In the genomic region with DNA sequence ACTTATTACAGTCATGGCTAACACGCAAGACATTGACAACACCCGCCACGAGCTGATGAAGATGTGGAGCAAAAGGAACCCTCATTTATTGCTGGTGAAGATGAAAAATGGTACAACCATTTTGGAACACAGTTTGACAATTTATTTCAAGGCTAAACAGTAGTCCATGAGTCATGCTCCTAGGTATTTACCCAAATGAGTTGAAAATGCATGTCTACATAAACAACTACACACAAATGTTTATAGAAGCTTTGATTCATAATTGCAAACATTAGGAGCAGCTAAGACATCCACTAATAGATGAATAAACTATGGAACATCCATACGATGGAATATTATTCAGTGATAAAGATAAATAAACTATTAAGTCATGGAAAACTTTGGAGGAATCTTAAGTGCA, we compare ENCODE assay signal across 23 cellular contexts.
"Had no signal": no experiment of that assay in that cellular context is flagged by ENCODE, and none has a peak within 500 bp of the region (broad histone marks: within the 10 kb centered on the region; RNA-seq: fewer than 3 reads in every experiment).

No MANE protein-coding gene starts in this region.

- H3K4me3 ChIP-seq: left ventricle myocardium inferior, lung, mucosa of descending colon, pancreas, prostate gland, skin epidermis, spleen, suprapubic skin, thoracic aorta, tibial artery, upper lobe of right lung had no signal

- H3K36me3 Mint-ChIP-seq: naive thymus-derived CD4-positive, alpha-beta T cell; stimulated activated effector memory CD8-positive, alpha-beta T cell treated with anti-CD3 and anti-CD28 coated beads, Interleukin-12 subunit alpha, Interleukin-12 subunit beta, amount 100 ng/mL, for 72 hours had no signal

- H3K4me1 Mint-ChIP-seq: naive thymus-derived CD4-positive, alpha-beta T cell; stimulated activated effector memory CD8-positive, alpha-beta T cell treated with anti-CD3 and anti-CD28 coated beads, Interleukin-12 subunit alpha, Interleukin-12 subunit beta, amount 100 ng/mL, for 72 hours had no signal

- H3K27me3 Mint-ChIP-seq: naive thymus-derived CD4-positive, alpha-beta T cell; natural killer cell treated with Interleukin-12 subunit alpha and Interleukin-12 subunit beta and Interleukin-15 and Interleukin-18, amount 100 ng/mL, for 72 hours; stimulated activated naive CD8-positive, alpha-beta T cell treated with anti-CD3 and anti-CD28 coated beads, Interleukin-15, Interleukin-2, amounts not matched to agents 100 ng/mL and 50 ng/mL, for 24 hours had no signal

- H3K4me3 Mint-ChIP-seq: naive thymus-derived CD4-positive, alpha-beta T cell; natural killer cell treated with Interleukin-12 subunit alpha and Interleukin-12 subunit beta and Interleukin-15 and Interleukin-18, amount 100 ng/mL, for 72 hours; stimulated activated effector memory CD8-positive, alpha-beta T cell treated with anti-CD3 and anti-CD28 coated beads, Interleukin-12 subunit alpha, Interleukin-12 subunit beta, amount 100 ng/mL, for 72 hours; stimulated activated naive CD8-positive, alpha-beta T cell treated with anti-CD3 and anti-CD28 coated beads, Interleukin-15, Interleukin-2, amounts not matched to agents 100 ng/mL and 50 ng/mL, for 24 hours had no signal

- DNase-seq: islet precursor cell; left ventricle myocardium inferior; midbrain; mucosa of descending colon; naive thymus-derived CD4-positive, alpha-beta T cell; pancreas; posterior cingulate gyrus; retina; right cardiac atrium; spleen; stimulated activated CD4-positive, alpha-beta T cell treated with anti-CD3 and anti-CD28 coated beads, Interleukin-4, amount 100 ng/mL, for 24 hours; stimulated activated naive CD4-positive, alpha-beta T cell; tibial artery; trophoblast cell; upper lobe of right lung had no signal

- H3K27ac Mint-ChIP-seq: naive thymus-derived CD4-positive, alpha-beta T cell; natural killer cell treated with Interleukin-12 subunit alpha and Interleukin-12 subunit beta and Interleukin-15 and Interleukin-18, amount 100 ng/mL, for 72 hours; stimulated activated effector memory CD8-positive, alpha-beta T cell treated with anti-CD3 and anti-CD28 coated beads, Interleukin-12 subunit alpha, Interleukin-12 subunit beta, amount 100 ng/mL, for 72 hours; stimulated activated naive CD8-positive, alpha-beta T cell treated with anti-CD3 and anti-CD28 coated beads, Interleukin-15, Interleukin-2, amounts not matched to agents 100 ng/mL and 50 ng/mL, for 24 hours had no signal
